Comparison of ENCODE assay signal across 1 cellular context in the genomic region with DNA sequence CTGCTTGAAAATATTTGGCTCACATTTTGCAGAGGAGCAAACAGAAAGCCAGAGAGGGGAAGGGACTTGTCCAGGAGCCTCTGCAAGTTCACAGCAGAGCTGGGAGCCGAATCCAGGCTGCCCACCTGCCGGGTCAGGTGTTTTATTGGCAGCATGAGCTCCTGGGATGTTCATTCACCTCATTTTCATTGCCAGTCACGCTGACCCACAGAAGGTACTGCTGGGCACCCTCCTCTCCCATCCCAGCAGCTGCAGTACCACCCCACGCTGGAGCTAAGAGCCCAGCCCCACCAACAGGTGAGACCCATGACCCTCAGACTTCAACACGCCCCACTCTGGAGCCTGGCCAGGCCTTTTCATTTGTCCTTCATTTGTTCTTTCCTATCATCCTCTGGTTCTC.
TF ChIP-seq lines count a peak whose summit lies in the region.

No MANE protein-coding gene starts in this region.

TF ChIP-seq in GM23338, 12 proteins besides CTCF, POLR2A, EP300 and RAD21 (continued from another document):
- TF ChIP-seq, protein P1, sequence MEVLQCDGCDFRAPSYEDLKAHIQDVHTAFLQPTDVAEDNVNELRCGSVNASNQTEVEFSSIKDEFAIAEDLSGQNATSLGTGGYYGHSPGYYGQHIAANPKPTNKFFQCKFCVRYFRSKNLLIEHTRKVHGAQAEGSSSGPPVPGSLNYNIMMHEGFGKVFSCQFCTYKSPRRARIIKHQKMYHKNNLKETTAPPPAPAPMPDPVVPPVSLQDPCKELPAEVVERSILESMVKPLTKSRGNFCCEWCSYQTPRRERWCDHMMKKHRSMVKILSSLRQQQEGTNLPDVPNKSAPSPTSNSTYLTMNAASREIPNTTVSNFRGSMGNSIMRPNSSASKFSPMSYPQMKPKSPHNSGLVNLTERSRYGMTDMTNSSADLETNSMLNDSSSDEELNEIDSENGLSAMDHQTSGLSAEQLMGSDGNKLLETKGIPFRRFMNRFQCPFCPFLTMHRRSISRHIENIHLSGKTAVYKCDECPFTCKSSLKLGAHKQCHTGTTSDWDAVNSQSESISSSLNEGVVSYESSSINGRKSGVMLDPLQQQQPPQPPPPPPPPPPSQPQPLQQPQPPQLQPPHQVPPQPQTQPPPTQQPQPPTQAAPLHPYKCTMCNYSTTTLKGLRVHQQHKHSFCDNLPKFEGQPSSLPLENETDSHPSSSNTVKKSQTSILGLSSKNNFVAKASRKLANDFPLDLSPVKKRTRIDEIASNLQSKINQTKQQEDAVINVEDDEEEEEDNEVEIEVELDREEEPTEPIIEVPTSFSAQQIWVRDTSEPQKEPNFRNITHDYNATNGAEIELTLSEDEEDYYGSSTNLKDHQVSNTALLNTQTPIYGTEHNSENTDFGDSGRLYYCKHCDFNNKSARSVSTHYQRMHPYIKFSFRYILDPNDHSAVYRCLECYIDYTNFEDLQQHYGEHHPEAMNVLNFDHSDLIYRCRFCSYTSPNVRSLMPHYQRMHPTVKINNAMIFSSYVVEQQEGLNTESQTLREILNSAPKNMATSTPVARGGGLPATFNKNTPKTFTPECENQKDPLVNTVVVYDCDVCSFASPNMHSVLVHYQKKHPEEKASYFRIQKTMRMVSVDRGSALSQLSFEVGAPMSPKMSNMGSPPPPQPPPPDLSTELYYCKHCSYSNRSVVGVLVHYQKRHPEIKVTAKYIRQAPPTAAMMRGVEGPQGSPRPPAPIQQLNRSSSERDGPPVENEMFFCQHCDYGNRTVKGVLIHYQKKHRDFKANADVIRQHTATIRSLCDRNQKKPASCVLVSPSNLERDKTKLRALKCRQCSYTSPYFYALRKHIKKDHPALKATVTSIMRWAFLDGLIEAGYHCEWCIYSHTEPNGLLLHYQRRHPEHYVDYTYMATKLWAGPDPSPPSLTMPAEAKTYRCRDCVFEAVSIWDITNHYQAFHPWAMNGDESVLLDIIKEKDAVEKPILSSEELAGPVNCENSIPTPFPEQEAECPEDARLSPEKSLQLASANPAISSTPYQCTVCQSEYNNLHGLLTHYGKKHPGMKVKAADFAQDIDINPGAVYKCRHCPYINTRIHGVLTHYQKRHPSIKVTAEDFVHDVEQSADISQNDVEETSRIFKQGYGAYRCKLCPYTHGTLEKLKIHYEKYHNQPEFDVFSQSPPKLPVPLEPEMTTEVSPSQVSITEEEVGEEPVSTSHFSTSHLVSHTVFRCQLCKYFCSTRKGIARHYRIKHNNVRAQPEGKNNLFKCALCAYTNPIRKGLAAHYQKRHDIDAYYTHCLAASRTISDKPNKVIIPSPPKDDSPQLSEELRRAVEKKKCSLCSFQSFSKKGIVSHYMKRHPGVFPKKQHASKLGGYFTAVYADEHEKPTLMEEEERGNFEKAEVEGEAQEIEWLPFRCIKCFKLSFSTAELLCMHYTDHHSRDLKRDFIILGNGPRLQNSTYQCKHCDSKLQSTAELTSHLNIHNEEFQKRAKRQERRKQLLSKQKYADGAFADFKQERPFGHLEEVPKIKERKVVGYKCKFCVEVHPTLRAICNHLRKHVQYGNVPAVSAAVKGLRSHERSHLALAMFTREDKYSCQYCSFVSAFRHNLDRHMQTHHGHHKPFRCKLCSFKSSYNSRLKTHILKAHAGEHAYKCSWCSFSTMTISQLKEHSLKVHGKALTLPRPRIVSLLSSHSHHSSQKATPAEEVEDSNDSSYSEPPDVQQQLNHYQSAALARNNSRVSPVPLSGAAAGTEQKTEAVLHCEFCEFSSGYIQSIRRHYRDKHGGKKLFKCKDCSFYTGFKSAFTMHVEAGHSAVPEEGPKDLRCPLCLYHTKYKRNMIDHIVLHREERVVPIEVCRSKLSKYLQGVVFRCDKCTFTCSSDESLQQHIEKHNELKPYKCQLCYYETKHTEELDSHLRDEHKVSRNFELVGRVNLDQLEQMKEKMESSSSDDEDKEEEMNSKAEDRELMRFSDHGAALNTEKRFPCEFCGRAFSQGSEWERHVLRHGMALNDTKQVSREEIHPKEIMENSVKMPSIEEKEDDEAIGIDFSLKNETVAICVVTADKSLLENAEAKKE (CRISPR knock-in tag; IDR thresholded peaks at IDR 0.05): no peak
- TF ChIP-seq ZNF331 (CRISPR knock-in tag; IDR thresholded peaks at IDR 0.05; ENCODE audit: low read depth): no peak
- no peak for TF ChIP-seq EZH2 (IDR thresholded peaks at IDR 0.05; ENCODE audit: low read depth, unreplicated experiment)
- no peak for TF ChIP-seq POLR2AphosphoS5 (IDR thresholded peaks at IDR 0.05; ENCODE audit: low read depth)
- TF ChIP-seq, protein P2, sequence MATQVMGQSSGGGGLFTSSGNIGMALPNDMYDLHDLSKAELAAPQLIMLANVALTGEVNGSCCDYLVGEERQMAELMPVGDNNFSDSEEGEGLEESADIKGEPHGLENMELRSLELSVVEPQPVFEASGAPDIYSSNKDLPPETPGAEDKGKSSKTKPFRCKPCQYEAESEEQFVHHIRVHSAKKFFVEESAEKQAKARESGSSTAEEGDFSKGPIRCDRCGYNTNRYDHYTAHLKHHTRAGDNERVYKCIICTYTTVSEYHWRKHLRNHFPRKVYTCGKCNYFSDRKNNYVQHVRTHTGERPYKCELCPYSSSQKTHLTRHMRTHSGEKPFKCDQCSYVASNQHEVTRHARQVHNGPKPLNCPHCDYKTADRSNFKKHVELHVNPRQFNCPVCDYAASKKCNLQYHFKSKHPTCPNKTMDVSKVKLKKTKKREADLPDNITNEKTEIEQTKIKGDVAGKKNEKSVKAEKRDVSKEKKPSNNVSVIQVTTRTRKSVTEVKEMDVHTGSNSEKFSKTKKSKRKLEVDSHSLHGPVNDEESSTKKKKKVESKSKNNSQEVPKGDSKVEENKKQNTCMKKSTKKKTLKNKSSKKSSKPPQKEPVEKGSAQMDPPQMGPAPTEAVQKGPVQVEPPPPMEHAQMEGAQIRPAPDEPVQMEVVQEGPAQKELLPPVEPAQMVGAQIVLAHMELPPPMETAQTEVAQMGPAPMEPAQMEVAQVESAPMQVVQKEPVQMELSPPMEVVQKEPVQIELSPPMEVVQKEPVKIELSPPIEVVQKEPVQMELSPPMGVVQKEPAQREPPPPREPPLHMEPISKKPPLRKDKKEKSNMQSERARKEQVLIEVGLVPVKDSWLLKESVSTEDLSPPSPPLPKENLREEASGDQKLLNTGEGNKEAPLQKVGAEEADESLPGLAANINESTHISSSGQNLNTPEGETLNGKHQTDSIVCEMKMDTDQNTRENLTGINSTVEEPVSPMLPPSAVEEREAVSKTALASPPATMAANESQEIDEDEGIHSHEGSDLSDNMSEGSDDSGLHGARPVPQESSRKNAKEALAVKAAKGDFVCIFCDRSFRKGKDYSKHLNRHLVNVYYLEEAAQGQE (IDR thresholded peaks at IDR 0.05; ENCODE audit: unreplicated experiment): no peak
TF ChIP-seq in GM23338: peak in this region for 0.
